Comparison of ENCODE assay signal across 7 cellular contexts in the genomic region with DNA sequence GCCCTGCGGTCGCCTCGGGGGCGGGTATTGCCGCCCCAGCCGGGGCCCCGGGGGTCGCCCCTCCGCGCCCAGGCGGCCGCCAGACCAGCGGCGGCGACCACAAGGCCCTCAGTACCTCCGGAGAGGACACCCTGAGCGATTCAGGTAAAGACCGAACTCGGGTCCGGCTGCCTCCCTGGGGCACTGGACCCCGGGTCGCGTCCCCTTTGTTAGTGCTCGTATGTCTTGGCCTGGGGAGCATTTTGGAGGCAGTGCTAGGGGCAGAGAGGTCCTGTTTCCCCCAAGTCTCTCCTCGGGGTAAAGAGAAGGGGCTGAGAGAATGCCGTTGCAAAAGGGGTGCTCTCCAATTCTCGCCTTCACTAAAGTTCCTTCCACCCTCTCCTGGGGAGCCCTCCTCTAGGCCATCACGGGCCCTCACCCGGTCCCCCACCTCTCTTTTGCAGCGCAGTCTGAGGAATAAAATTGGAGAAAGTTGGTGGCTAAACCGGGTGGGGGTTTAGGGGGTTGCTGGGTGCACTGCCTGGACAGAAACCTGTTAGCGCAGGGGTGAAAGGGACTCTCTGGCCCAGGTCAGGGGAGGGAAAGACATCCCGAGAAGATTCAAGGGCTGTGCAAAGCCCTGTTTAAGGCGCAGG. TPM values are rescaled to one million over a fixed set of nuclear protein-coding genes. Genes with fewer than 3 reads are reported as not detected.
DNase-seq lines count a peak whose midpoint lies in the region; ATAC-seq and TF ChIP-seq lines count a peak whose summit lies in the region.

No MANE protein-coding gene starts in this region.

- in situ Hi-C loops in GM13976 (cut with MboI; ENCODE audit: low sequenced_read_pairs, unreplicated experiment), result no loop called here

- no peak for ATAC-seq in GM19395 (IDR thresholded peaks at IDR 0.05; ENCODE audit: unreplicated experiment)

- WGBS in spleen, 5 donors, result 5 to 9% (median 5%) methylated on average over 14 to 34 of the region's 34 CpGs

- TF ChIP-seq CTCF in GM13976 (IDR thresholded peaks at IDR 0.05; ENCODE audit: borderline replicate concordance, control extremely low read depth, extremely low read depth, insufficient read depth, missing control alignments) (no peak), spleen (IDR thresholded peaks at IDR 0.05 in 8 of 11, conservative IDR thresholded peaks at IDR 0.05 in 3 of 11) (no peak)

- intact Hi-C loops in spleen (cut with DNase I; ENCODE audit: low total_unique reads), result loop anchor here (10.0 kb wide), 1 partner anchor 562 kb away; no protein-coding TSS in a partner anchor

- H3K4me1 ChIP-seq in spleen, result peaks cover 36 to 57% (median 45%) of the 10 kb centered on the region in 6 donors

- H3K4me3 ChIP-seq in spleen, result peak overlapping the region in 5 of 8 donors; percentile 11 to 64 (median 33)

- no peaks in the 10 kb centered on the region for H3K9me3 ChIP-seq in spleen

- H3K36me3 ChIP-seq in spleen, result no peaks in the 10 kb centered on the region

- H3K27me3 ChIP-seq in layer of hippocampus (ENCODE audit: control insufficient read depth, insufficient read depth, low read length) (peaks cover 2% of the 10 kb centered on the region), spleen (replicated peaks in 1 of 7) (peaks cover 0 to 77% (median 40%) of the 10 kb centered on the region in 7 donors)

- H3K27ac ChIP-seq in layer of hippocampus (ENCODE audit: low read depth, low read length), result peak overlapping the region; percentile 46
- H3K27ac ChIP-seq in spleen, result no peak overlapping the region

- DNase-seq in GM13976 (ENCODE audit: low spot score), result peak; percentile 43
- DNase-seq in UCSD-AML1 (lab: John Stamatoyannopoulos, UW; ENCODE audit: unreplicated experiment), result peak; percentile 48
- DNase-seq in spleen, result no peak
- DNase-seq in retina, result no peak
- no peak for DNase-seq in stimulated activated CD4-positive, alpha-beta T cell treated with anti-CD3 and anti-CD28 coated beads, Interleukin-12 subunit alpha, Interleukin-12 subunit beta, amount 100 ng/mL, for 4 hours

- TF ChIP-seq POLR2A in spleen (IDR thresholded peaks at IDR 0.05), result no peak

RNA-seq across cellular contexts. Expression of gene MYCN, which starts 2.5 kb away (rescaled TPM):
- total RNA-seq in spleen, result 1 to 10 TPM in 1 of 7 donors, under 1 TPM in 4, not detected in 2; 0.29 to 1.3 (median 0.58) TPM
- under 1 TPM; 0.03 to 0.16 (median 0.15) TPM for polyA plus RNA-seq in spleen

Comparison
In these comparisons a context has a peak if more than half of its experiments do, and no peak if none do; other contexts are left out.
1. DNase-seq: peak in GM13976 (single experiment) and UCSD-AML1 (single experiment); none in spleen (single experiment), retina (single experiment) and stimulated activated CD4-positive, alpha-beta T cell treated with anti-CD3 and anti-CD28 coated beads, Interleukin-12 subunit alpha, Interleukin-12 subunit beta, amount 100 ng/mL, for 4 hours (single experiment).